ENCODE assay signal across 8 cellular contexts in genomic region chr1:205141236-205142104, GRCh38. TPM values are rescaled to one million over a fixed set of nuclear protein-coding genes. Genes with fewer than 3 reads are reported as not detected.
A peak's percentile ranks its signal among the peaks of the same experiment; 100 is the strongest.
DNase-seq lines count a peak whose midpoint lies in the region; ATAC-seq and TF ChIP-seq lines count a peak whose summit lies in the region.

No MANE protein-coding gene starts in this region.

- peak overlapping the region; percentile 75 for H3K4me2 ChIP-seq in skeletal muscle satellite cell (ENCODE audit: low read length)

- H3K9me3 ChIP-seq in skeletal muscle satellite cell (replicated peaks; ENCODE audit: low read length) = no peaks in the 10 kb centered on the region

- peak; percentile 85 for TF ChIP-seq CTCF in AG09319 (IDR thresholded peaks at IDR 0.05; ENCODE audit: low read depth, low read length)

- ATAC-seq in GM19463 (IDR thresholded peaks at IDR 0.05; ENCODE audit: unreplicated experiment) (peak; percentile 56), HG02852 (IDR thresholded peaks at IDR 0.05; ENCODE audit: unreplicated experiment) (no peak)

- no peaks in the 10 kb centered on the region for H3K27me3 ChIP-seq in skeletal muscle satellite cell (ENCODE audit: control insufficient read depth, insufficient read depth, low read length)

- DNase-seq in AG09319 (ENCODE audit: extremely low read depth, low read depth) = peak; percentile 59
- peak; percentile 53 for DNase-seq in NCI-H187 treated with DMSO at 0.1 percent for 48 hours (lab: John Stamatoyannopoulos, UW)
- DNase-seq in T-helper 9 cell = peak; percentile 66
- peak; percentile 88 for DNase-seq in astrocyte of the hippocampus (ENCODE audit: low read depth, low spot score)
- peak in 48 of 51 donors; percentile 2 to 80 (median 44) for DNase-seq in hypothalamus (lab: John Stamatoyannopoulos, UW)

- H3K4me3 ChIP-seq in skeletal muscle satellite cell (ENCODE audit: low read length) = no peak overlapping the region

- H3K4me1 ChIP-seq in skeletal muscle satellite cell (ENCODE audit: control insufficient read depth, insufficient read depth, low read length) = peaks cover 23% of the 10 kb centered on the region

- peaks cover 3% of the 10 kb centered on the region for H3K36me3 ChIP-seq in skeletal muscle satellite cell (ENCODE audit: insufficient read depth, low read length)

- peak overlapping the region; percentile 39 for H3K9ac ChIP-seq in skeletal muscle satellite cell (ENCODE audit: low read depth, low read length)

RNA-seq across cellular contexts. Expression of gene RBBP5, which starts 19.7 kb away (rescaled TPM):
- 15.3 and 17.5 TPM in 2 replicates for total RNA-seq in skeletal muscle satellite cell (2012; rRNA removed)

RNA-seq across cellular contexts. Expression of gene TMEM81, which starts 57.2 kb away (rescaled TPM):
- 0.44 and 0.76 TPM in 2 replicates for total RNA-seq in skeletal muscle satellite cell (2012; rRNA removed)
